Comparison of ENCODE assay signal across 21 cellular contexts in genomic region chr16:19285431-19285830, GRCh38. TPM values are rescaled to one million over a fixed set of nuclear protein-coding genes. Genes with fewer than 3 reads are reported as not detected.
A peak's percentile ranks its signal among the peaks of the same experiment; 100 is the strongest.
DNase-seq lines count a peak whose midpoint lies in the region; ATAC-seq and TF ChIP-seq lines count a peak whose summit lies in the region.
"Had no signal": no experiment of that assay in that cellular context is flagged by ENCODE, and none has a peak within 500 bp of the region (broad histone marks: within the 10 kb centered on the region; RNA-seq: fewer than 3 reads in every experiment).

CLEC19A (plus strand) TSS chr16:19285731; CDS start chr16:19285852, 121 bp downstream.

- no peak within 1 kb of the TSS for H2AK5ac ChIP-seq in mesendoderm (ENCODE audit: low read length)

- peak within 1 kb of the TSS; percentile 25 for H3K23ac ChIP-seq in mesendoderm (ENCODE audit: low read length)

- no peak within 1 kb of the TSS for H3K18ac ChIP-seq in mesendoderm (ENCODE audit: low read length)

- H3K4ac ChIP-seq in mesendoderm (ENCODE audit: low read depth, low read length): no peak within 1 kb of the TSS

- no peaks in the 10 kb centered on the region for H3K36me3 Mint-ChIP-seq in dendritic cell treated with granulocyte-macrophage colony-stimulating factor and Interleukin-4, amounts not matched to agents 40 ng/mL and 50 ng/mL, for 4 days (ENCODE audit: low read depth)
- H3K36me3 Mint-ChIP-seq: CD4-positive, CD25-positive, alpha-beta regulatory T cell; CD8-positive, alpha-beta memory T cell had no signal

- no peak within 1 kb of the TSS for H3K56ac ChIP-seq in mesendoderm (ENCODE audit: low read length)

- no peak within 1 kb of the TSS for H3K4me2 ChIP-seq in PC-9
- no peak within 1 kb of the TSS for H3K4me2 ChIP-seq in mesendoderm (ENCODE audit: low read length)
- no peak within 1 kb of the TSS for H3K4me2 ChIP-seq in osteoblast (ENCODE audit: insufficient read depth, low read length)

- H3K36me3 ChIP-seq in PC-9 (ENCODE audit: low read depth) (no peaks in the 10 kb centered on the region), mesendoderm (ENCODE audit: control insufficient read depth, insufficient read depth, low read length) (no peaks in the 10 kb centered on the region), stomach (no peaks in the 10 kb centered on the region), body of pancreas (replicated peaks in 1 of 2; ENCODE audit: insufficient read depth in 1 of 2, low read depth in 2 of 2) (no peaks in the 10 kb centered on the region), osteoblast (ENCODE audit: insufficient read depth, low read length) (no peaks in the 10 kb centered on the region)
- H3K36me3 ChIP-seq: BE2C, HAP-1 had no signal

- H3K27me3 ChIP-seq in PC-9 (ENCODE audit: insufficient read depth, low read depth) (no peaks in the 10 kb centered on the region), mesendoderm (ENCODE audit: insufficient read depth, low read length, poor library complexity) (no peaks in the 10 kb centered on the region), stomach (no peaks in the 10 kb centered on the region), body of pancreas (no peaks in the 10 kb centered on the region), osteoblast (ENCODE audit: insufficient read depth, low read length) (no peaks in the 10 kb centered on the region)
- H3K27me3 ChIP-seq: BE2C had no signal

- H3K27ac ChIP-seq in PC-9 (peak within 1 kb of the TSS; percentile 76; the same call in 1 of the 2 replicates), mesendoderm (ENCODE audit: low read depth, low read length) (no peak within 1 kb of the TSS), stomach (peak within 1 kb of the TSS in 3 of 5 donors; percentile 8 to 44 (median 34)), body of pancreas (peak within 1 kb of the TSS in 2 of 4 donors; percentile 12 to 34), osteoblast (ENCODE audit: low read depth, low read length) (no peak within 1 kb of the TSS)
- H3K27ac ChIP-seq: HL-60 had no signal

- H4K20me1 ChIP-seq in PC-9 (ENCODE audit: insufficient read depth) (no peaks in the 10 kb centered on the region), osteoblast (ENCODE audit: insufficient read depth, low read length) (no peaks in the 10 kb centered on the region)

- intact Hi-C loops in PC-9 (cut with micrococcal nuclease; ENCODE audit: unreplicated experiment) (loop anchor here (10.0 kb wide), 1 partner anchor 89 kb away; no protein-coding TSS in a partner anchor), stomach (cut with DNase I; ENCODE audit: low total_unique reads) (no loop called here), body of pancreas (cut with DNase I) (no loop called here)
- intact Hi-C loops in dendritic cell treated with granulocyte-macrophage colony-stimulating factor and Interleukin-4, amounts not matched to agents 40 ng/mL and 50 ng/mL, for 4 days (cut with micrococcal nuclease): no loop called here

- no peak for TF ChIP-seq EP300 in stomach (IDR thresholded peaks at IDR 0.05)

- H3K9me2 ChIP-seq in PC-9 (ENCODE audit: insufficient read depth): no peaks in the 10 kb centered on the region

- BruUV-seq in PC-9 (replicated peaks; lab: Mats Ljungman, UMichigan): no TSS peak

- CTCF ChIA-PET in PC-9 (lab: Charles Lee): no interaction called here

- H2BK15ac ChIP-seq in mesendoderm (replicated peaks; ENCODE audit: low read depth): no peak within 1 kb of the TSS

- no peak within 1 kb of the TSS for H3K9ac ChIP-seq in mesendoderm (ENCODE audit: low read length)

- H4K5ac ChIP-seq in mesendoderm (ENCODE audit: low read length): no peak within 1 kb of the TSS

- no peak within 1 kb of the TSS for H3K4me3 Mint-ChIP-seq in dendritic cell treated with granulocyte-macrophage colony-stimulating factor and Interleukin-4, amounts not matched to agents 40 ng/mL and 50 ng/mL, for 4 days
- H3K4me3 Mint-ChIP-seq: CD4-positive, CD25-positive, alpha-beta regulatory T cell; CD8-positive, alpha-beta memory T cell had no signal

- TF ChIP-seq POLR2A in stomach (IDR thresholded peaks at IDR 0.05) (no peak), body of pancreas (IDR thresholded peaks at IDR 0.05) (no peak)

- no peak within 1 kb of the TSS for H2AFZ ChIP-seq in PC-9
- H2AFZ ChIP-seq in osteoblast (ENCODE audit: low read length): no peak within 1 kb of the TSS

- H3K79me1 ChIP-seq in mesendoderm (ENCODE audit: low read length): no peaks in the 10 kb centered on the region

- no peaks in the 10 kb centered on the region for H3K9me3 Mint-ChIP-seq in dendritic cell treated with granulocyte-macrophage colony-stimulating factor and Interleukin-4, amounts not matched to agents 40 ng/mL and 50 ng/mL, for 4 days
- H3K9me3 Mint-ChIP-seq: CD8-positive, alpha-beta memory T cell had no signal

- peaks cover 28% of the 10 kb centered on the region; the same call in 1 of the 2 replicates for H3F3A ChIP-seq in PC-9 (ENCODE audit: insufficient read depth, low read depth)

- no peak for TF ChIP-seq CTCF in PC-9 (conservative IDR thresholded peaks at IDR 0.05)
- TF ChIP-seq CTCF in stomach (IDR thresholded peaks at IDR 0.05): no peak
- TF ChIP-seq CTCF in body of pancreas (IDR thresholded peaks at IDR 0.05): no peak
- no peak for TF ChIP-seq CTCF in osteoblast (IDR thresholded peaks at IDR 0.05; ENCODE audit: extremely low read depth, low read depth, low read length)

- H3K4me1 ChIP-seq in PC-9 (replicated peaks; ENCODE audit: insufficient read depth): peaks cover 23% of the 10 kb centered on the region
- H3K4me1 ChIP-seq in mesendoderm (ENCODE audit: control insufficient read depth, low read depth, low read length): peaks cover 5% of the 10 kb centered on the region
- H3K4me1 ChIP-seq in stomach: peaks cover 0 to 28% (median 3%) of the 10 kb centered on the region in 4 donors
- peaks cover 5% of the 10 kb centered on the region for H3K4me1 ChIP-seq in body of pancreas
- no peaks in the 10 kb centered on the region for H3K4me1 ChIP-seq in osteoblast (ENCODE audit: insufficient read depth, low read length)
- H3K4me1 ChIP-seq: BE2C had no signal

- no peak within 1 kb of the TSS for H2BK120ac ChIP-seq in mesendoderm (ENCODE audit: low read depth, low read length)

- peak within 1 kb of the TSS; percentile 37 for H3K27ac Mint-ChIP-seq in dendritic cell treated with granulocyte-macrophage colony-stimulating factor and Interleukin-4, amounts not matched to agents 40 ng/mL and 50 ng/mL, for 4 days
- H3K27ac Mint-ChIP-seq: CD4-positive, CD25-positive, alpha-beta regulatory T cell; CD8-positive, alpha-beta memory T cell had no signal

- H3K4me3 ChIP-seq in PC-9: no peak within 1 kb of the TSS
- no peak within 1 kb of the TSS for H3K4me3 ChIP-seq in mesendoderm (ENCODE audit: low read length)
- no peak within 1 kb of the TSS for H3K4me3 ChIP-seq in stomach
- no peak within 1 kb of the TSS for H3K4me3 ChIP-seq in body of pancreas
- no peak within 1 kb of the TSS for H3K4me3 ChIP-seq in osteoblast (ENCODE audit: insufficient read depth, low read length)
- H3K4me3 ChIP-seq: GM12878, HAP-1 had no signal

- H3K79me2 ChIP-seq in PC-9 (ENCODE audit: low read depth): no peaks in the 10 kb centered on the region
- H3K79me2 ChIP-seq in mesendoderm (ENCODE audit: control insufficient read depth, insufficient read depth, low read length): no peaks in the 10 kb centered on the region
- no peaks in the 10 kb centered on the region for H3K79me2 ChIP-seq in osteoblast (ENCODE audit: insufficient read depth, low read length)

- POLR2A ChIA-PET in PC-9 (lab: Charles Lee; ENCODE audit: unreplicated experiment): interaction anchor here (0.7 kb wide), 1 partner anchor 229 kb away, joined by 3 read pairs; no protein-coding TSS in a partner anchor

- H3K9me3 ChIP-seq in PC-9 (ENCODE audit: insufficient read depth, low read depth): no peaks in the 10 kb centered on the region
- no peaks in the 10 kb centered on the region for H3K9me3 ChIP-seq in stomach
- no peaks in the 10 kb centered on the region for H3K9me3 ChIP-seq in body of pancreas
- H3K9me3 ChIP-seq in osteoblast (ENCODE audit: low read depth, low read length): no peaks in the 10 kb centered on the region
- H3K9me3 ChIP-seq: BE2C, HAP-1 had no signal

- DNase-seq in PC-9 (no peak), mesendoderm (no peak), stomach (no peak), NCI-H2107 (lab: John Stamatoyannopoulos, UW) (no peak), body of pancreas (no peak), osteoblast (ENCODE audit: insufficient read length, low spot score, missing footprints) (no peak)
- DNase-seq: BE2C; C1 segment of cervical spinal cord; CD4-positive, CD25-positive, alpha-beta regulatory T cell; CD8-positive, alpha-beta memory T cell; COR-L47; DMS 273 treated with DMSO at 0.1 percent for 48 hours; DMS53; DND-41; EL had no signal

- H4K8ac ChIP-seq in mesendoderm (ENCODE audit: low read depth, low read length): no peak within 1 kb of the TSS

- H3K4me1 Mint-ChIP-seq in dendritic cell treated with granulocyte-macrophage colony-stimulating factor and Interleukin-4, amounts not matched to agents 40 ng/mL and 50 ng/mL, for 4 days (ENCODE audit: low read depth): peaks cover 50% of the 10 kb centered on the region
- H3K4me1 Mint-ChIP-seq: CD4-positive, CD25-positive, alpha-beta regulatory T cell; CD8-positive, alpha-beta memory T cell had no signal

- no peak for ATAC-seq in body of pancreas
- ATAC-seq: GM12878 had no signal

- H3K27me3 Mint-ChIP-seq in dendritic cell treated with granulocyte-macrophage colony-stimulating factor and Interleukin-4, amounts not matched to agents 40 ng/mL and 50 ng/mL, for 4 days: peaks cover 33% of the 10 kb centered on the region

- no CpG with 5 or more reads among the region's 2 CpGs for WGBS in mesendoderm (ENCODE audit: extremely low coverage, insufficient coverage, low lambda C conversion rate)
- WGBS in stomach, 5 donors: 74 to 90% (median 88%) methylated on average over 2 of the region's 2 CpGs
- 55 to 58% methylated on average over 2 of the region's 2 CpGs for WGBS in body of pancreas, 2 donors

- H2BK5ac ChIP-seq in mesendoderm (ENCODE audit: low read length): no peak within 1 kb of the TSS

RNA-seq across cellular contexts. Expression of gene CLEC19A, which starts in this region (rescaled TPM):
- total RNA-seq in PC-9 (2021) (0.38 and 0.41 TPM in 2 replicates), stomach (under 1 TPM in 1 of 5 donors, not detected in 4; 0.37 TPM), body of pancreas (not detected), osteoblast (not detected in 2 replicates)
- polyA plus RNA-seq in mesendoderm (2013, experiment 1 of 2): 0.24 TPM
- polyA plus RNA-seq in mesendoderm (2013, experiment 2 of 2): 0.18 TPM
- not detected for polyA plus RNA-seq in stomach
- total RNA-seq: CD4-positive, CD25-positive, alpha-beta regulatory T cell; CD8-positive, alpha-beta memory T cell; G401; GM12878; HT1080 had no signal
- polyA plus RNA-seq: CD4-positive, CD25-positive, alpha-beta regulatory T cell; CD8-positive, alpha-beta memory T cell had no signal

Comparison
In these comparisons a context has a peak if more than half of its experiments do, and no peak if none do; other contexts are left out.
1. H3K27ac ChIP-seq: peak in PC-9 (single experiment) and stomach (3 of 5); none in mesendoderm (single experiment) and osteoblast (single experiment).